ENCODE assay signal across 1 cellular context in the genomic region with DNA sequence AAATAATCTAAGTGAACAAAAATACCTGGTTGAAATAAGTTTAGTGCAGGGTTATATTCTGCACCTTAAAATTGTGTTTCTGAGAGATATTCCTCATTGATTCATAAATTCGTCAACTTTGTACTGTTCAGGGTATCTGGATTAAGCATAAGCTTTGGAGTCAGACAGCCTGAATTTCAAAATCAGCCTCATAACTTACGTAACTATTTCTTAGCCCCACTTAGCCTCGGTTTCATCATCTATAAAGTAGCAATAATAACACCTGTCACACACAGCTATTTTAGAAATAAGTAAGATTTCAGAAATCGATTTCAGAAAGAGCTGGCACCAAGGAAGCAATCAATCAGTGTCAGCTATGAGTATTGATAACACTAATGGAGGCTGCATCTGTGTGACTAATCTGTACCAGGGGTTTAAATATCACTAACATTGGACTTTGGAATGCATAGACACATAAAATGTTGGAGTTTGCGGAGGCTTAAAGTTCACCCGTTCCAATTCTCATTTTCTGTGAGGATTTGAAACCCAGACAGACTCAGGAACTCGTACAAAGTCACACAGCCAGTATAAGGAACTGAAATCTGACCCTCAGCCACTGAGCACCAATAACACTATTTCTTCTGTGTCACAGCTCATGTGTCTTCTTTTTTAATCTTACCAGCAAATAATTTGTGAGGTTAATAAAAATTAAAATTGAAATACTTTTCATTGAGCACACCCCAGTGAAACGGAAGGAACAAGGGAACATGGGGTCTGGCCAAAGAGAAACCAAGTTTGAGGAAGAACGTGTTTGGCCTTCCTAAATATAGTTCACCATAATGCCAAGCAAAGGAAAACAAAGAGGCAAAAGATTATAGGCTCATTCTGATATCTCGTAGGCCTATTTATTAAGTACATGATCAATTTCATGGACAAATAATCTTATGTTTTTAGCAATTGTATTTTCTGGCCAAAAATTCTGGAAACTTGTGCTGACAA.
TF ChIP-seq lines count a peak whose summit lies in the region.

No MANE protein-coding gene starts in this region.

TF ChIP-seq in GM12878, 131 proteins besides CTCF, POLR2A, EP300 and RAD21 (continued from another document and continues in another):
- TF ChIP-seq, protein P1, sequence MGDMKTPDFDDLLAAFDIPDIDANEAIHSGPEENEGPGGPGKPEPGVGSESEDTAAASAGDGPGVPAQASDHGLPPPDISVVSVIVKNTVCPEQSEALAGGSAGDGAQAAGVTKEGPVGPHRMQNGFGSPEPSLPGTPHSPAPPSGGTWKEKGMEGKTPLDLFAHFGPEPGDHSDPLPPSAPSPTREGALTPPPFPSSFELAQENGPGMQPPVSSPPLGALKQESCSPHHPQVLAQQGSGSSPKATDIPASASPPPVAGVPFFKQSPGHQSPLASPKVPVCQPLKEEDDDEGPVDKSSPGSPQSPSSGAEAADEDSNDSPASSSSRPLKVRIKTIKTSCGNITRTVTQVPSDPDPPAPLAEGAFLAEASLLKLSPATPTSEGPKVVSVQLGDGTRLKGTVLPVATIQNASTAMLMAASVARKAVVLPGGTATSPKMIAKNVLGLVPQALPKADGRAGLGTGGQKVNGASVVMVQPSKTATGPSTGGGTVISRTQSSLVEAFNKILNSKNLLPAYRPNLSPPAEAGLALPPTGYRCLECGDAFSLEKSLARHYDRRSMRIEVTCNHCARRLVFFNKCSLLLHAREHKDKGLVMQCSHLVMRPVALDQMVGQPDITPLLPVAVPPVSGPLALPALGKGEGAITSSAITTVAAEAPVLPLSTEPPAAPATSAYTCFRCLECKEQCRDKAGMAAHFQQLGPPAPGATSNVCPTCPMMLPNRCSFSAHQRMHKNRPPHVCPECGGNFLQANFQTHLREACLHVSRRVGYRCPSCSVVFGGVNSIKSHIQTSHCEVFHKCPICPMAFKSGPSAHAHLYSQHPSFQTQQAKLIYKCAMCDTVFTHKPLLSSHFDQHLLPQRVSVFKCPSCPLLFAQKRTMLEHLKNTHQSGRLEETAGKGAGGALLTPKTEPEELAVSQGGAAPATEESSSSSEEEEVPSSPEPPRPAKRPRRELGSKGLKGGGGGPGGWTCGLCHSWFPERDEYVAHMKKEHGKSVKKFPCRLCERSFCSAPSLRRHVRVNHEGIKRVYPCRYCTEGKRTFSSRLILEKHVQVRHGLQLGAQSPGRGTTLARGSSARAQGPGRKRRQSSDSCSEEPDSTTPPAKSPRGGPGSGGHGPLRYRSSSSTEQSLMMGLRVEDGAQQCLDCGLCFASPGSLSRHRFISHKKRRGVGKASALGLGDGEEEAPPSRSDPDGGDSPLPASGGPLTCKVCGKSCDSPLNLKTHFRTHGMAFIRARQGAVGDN (IDR thresholded peaks at IDR 0.05) = no peak
- TF ChIP-seq HDAC6 (IDR thresholded peaks at IDR 0.05; ENCODE audit: unreplicated experiment) (no peak), CREB1 (IDR thresholded peaks at IDR 0.05; ENCODE audit: low read depth) (0 out of 2 replicates have a peak, but pooled peaks have one; percentile 27), POLR2AphosphoS2 (IDR thresholded peaks at IDR 0.05; ENCODE audit: low read depth, low read length) (no peak), CBX5 (IDR thresholded peaks at IDR 0.05; ENCODE audit: low read depth) (no peak), TARDBP (IDR thresholded peaks at IDR 0.05; ENCODE audit: borderline replicate concordance) (no peak), ZNF217 (IDR thresholded peaks at IDR 0.05) (peak; percentile 81), MTA2 (IDR thresholded peaks at IDR 0.05; ENCODE audit: low read depth) (peak; percentile 51; the same call in 1 of the 2 replicates), MEF2B (IDR thresholded peaks at IDR 0.05; ENCODE audit: partially characterized antibody, poor library complexity, severe bottlenecking) (no peak), ZZZ3 (IDR thresholded peaks at IDR 0.05; ENCODE audit: control insufficient read depth, insufficient read length, low read depth) (no peak), TBL1XR1 (IDR thresholded peaks at IDR 0.05; ENCODE audit: low read depth, low read length) (no peak), RUNX3 (IDR thresholded peaks at IDR 0.05; ENCODE audit: low read length) (peak; percentile 22; the same call in 1 of the 2 replicates), PAX5 (IDR thresholded peaks at IDR 0.05; ENCODE audit: borderline replicate concordance, low read depth, low read length) (no peak), HDGF (IDR thresholded peaks at IDR 0.05) (no peak), BHLHE40 (IDR thresholded peaks at IDR 0.05; ENCODE audit: borderline replicate concordance in 1 of 2, low read depth in 2 of 2, low read length in 1 of 2) (peak; percentile 43 to 45; a peak in 1 of 4 replicates), RBBP5 (conservative IDR thresholded peaks at IDR 0.05) (no peak), BCL11A (IDR thresholded peaks at IDR 0.05; ENCODE audit: low read depth, low read length) (no peak), CEBPB (IDR thresholded peaks at IDR 0.05; ENCODE audit: borderline replicate concordance in 1 of 2, low read depth in 2 of 2, low read length in 2 of 2) (no peak), YBX1 (IDR thresholded peaks at IDR 0.05) (no peak), NFIC (IDR thresholded peaks at IDR 0.05; ENCODE audit: low read depth, low read length) (no peak), FOXK2 (IDR thresholded peaks at IDR 0.05) (no peak)
- TF ChIP-seq, protein P2, sequence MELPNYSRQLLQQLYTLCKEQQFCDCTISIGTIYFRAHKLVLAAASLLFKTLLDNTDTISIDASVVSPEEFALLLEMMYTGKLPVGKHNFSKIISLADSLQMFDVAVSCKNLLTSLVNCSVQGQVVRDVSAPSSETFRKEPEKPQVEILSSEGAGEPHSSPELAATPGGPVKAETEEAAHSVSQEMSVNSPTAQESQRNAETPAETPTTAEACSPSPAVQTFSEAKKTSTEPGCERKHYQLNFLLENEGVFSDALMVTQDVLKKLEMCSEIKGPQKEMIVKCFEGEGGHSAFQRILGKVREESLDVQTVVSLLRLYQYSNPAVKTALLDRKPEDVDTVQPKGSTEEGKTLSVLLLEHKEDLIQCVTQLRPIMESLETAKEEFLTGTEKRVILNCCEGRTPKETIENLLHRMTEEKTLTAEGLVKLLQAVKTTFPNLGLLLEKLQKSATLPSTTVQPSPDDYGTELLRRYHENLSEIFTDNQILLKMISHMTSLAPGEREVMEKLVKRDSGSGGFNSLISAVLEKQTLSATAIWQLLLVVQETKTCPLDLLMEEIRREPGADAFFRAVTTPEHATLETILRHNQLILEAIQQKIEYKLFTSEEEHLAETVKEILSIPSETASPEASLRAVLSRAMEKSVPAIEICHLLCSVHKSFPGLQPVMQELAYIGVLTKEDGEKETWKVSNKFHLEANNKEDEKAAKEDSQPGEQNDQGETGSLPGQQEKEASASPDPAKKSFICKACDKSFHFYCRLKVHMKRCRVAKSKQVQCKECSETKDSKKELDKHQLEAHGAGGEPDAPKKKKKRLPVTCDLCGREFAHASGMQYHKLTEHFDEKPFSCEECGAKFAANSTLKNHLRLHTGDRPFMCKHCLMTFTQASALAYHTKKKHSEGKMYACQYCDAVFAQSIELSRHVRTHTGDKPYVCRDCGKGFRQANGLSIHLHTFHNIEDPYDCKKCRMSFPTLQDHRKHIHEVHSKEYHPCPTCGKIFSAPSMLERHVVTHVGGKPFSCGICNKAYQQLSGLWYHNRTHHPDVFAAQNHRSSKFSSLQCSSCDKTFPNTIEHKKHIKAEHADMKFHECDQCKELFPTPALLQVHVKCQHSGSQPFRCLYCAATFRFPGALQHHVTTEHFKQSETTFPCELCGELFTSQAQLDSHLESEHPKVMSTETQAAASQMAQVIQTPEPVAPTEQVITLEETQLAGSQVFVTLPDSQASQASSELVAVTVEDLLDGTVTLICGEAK (IDR thresholded peaks at IDR 0.05; ENCODE audit: borderline replicate concordance) = no peak
- TF ChIP-seq, protein P3, sequence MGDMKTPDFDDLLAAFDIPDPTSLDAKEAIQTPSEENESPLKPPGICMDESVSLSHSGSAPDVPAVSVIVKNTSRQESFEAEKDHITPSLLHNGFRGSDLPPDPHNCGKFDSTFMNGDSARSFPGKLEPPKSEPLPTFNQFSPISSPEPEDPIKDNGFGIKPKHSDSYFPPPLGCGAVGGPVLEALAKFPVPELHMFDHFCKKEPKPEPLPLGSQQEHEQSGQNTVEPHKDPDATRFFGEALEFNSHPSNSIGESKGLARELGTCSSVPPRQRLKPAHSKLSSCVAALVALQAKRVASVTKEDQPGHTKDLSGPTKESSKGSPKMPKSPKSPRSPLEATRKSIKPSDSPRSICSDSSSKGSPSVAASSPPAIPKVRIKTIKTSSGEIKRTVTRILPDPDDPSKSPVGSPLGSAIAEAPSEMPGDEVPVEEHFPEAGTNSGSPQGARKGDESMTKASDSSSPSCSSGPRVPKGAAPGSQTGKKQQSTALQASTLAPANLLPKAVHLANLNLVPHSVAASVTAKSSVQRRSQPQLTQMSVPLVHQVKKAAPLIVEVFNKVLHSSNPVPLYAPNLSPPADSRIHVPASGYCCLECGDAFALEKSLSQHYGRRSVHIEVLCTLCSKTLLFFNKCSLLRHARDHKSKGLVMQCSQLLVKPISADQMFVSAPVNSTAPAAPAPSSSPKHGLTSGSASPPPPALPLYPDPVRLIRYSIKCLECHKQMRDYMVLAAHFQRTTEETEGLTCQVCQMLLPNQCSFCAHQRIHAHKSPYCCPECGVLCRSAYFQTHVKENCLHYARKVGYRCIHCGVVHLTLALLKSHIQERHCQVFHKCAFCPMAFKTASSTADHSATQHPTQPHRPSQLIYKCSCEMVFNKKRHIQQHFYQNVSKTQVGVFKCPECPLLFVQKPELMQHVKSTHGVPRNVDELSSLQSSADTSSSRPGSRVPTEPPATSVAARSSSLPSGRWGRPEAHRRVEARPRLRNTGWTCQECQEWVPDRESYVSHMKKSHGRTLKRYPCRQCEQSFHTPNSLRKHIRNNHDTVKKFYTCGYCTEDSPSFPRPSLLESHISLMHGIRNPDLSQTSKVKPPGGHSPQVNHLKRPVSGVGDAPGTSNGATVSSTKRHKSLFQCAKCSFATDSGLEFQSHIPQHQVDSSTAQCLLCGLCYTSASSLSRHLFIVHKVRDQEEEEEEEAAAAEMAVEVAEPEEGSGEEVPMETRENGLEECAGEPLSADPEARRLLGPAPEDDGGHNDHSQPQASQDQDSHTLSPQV (IDR thresholded peaks at IDR 0.05) = no peak
- TF ChIP-seq, protein P4, sequence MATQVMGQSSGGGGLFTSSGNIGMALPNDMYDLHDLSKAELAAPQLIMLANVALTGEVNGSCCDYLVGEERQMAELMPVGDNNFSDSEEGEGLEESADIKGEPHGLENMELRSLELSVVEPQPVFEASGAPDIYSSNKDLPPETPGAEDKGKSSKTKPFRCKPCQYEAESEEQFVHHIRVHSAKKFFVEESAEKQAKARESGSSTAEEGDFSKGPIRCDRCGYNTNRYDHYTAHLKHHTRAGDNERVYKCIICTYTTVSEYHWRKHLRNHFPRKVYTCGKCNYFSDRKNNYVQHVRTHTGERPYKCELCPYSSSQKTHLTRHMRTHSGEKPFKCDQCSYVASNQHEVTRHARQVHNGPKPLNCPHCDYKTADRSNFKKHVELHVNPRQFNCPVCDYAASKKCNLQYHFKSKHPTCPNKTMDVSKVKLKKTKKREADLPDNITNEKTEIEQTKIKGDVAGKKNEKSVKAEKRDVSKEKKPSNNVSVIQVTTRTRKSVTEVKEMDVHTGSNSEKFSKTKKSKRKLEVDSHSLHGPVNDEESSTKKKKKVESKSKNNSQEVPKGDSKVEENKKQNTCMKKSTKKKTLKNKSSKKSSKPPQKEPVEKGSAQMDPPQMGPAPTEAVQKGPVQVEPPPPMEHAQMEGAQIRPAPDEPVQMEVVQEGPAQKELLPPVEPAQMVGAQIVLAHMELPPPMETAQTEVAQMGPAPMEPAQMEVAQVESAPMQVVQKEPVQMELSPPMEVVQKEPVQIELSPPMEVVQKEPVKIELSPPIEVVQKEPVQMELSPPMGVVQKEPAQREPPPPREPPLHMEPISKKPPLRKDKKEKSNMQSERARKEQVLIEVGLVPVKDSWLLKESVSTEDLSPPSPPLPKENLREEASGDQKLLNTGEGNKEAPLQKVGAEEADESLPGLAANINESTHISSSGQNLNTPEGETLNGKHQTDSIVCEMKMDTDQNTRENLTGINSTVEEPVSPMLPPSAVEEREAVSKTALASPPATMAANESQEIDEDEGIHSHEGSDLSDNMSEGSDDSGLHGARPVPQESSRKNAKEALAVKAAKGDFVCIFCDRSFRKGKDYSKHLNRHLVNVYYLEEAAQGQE (IDR thresholded peaks at IDR 0.05; ENCODE audit: low read depth, low read length) = no peak
- TF ChIP-seq, protein P5, sequence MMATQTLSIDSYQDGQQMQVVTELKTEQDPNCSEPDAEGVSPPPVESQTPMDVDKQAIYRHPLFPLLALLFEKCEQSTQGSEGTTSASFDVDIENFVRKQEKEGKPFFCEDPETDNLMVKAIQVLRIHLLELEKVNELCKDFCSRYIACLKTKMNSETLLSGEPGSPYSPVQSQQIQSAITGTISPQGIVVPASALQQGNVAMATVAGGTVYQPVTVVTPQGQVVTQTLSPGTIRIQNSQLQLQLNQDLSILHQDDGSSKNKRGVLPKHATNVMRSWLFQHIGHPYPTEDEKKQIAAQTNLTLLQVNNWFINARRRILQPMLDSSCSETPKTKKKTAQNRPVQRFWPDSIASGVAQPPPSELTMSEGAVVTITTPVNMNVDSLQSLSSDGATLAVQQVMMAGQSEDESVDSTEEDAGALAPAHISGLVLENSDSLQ (IDR thresholded peaks at IDR 0.05) = peak; percentile 90
- TF ChIP-seq, protein P6, sequence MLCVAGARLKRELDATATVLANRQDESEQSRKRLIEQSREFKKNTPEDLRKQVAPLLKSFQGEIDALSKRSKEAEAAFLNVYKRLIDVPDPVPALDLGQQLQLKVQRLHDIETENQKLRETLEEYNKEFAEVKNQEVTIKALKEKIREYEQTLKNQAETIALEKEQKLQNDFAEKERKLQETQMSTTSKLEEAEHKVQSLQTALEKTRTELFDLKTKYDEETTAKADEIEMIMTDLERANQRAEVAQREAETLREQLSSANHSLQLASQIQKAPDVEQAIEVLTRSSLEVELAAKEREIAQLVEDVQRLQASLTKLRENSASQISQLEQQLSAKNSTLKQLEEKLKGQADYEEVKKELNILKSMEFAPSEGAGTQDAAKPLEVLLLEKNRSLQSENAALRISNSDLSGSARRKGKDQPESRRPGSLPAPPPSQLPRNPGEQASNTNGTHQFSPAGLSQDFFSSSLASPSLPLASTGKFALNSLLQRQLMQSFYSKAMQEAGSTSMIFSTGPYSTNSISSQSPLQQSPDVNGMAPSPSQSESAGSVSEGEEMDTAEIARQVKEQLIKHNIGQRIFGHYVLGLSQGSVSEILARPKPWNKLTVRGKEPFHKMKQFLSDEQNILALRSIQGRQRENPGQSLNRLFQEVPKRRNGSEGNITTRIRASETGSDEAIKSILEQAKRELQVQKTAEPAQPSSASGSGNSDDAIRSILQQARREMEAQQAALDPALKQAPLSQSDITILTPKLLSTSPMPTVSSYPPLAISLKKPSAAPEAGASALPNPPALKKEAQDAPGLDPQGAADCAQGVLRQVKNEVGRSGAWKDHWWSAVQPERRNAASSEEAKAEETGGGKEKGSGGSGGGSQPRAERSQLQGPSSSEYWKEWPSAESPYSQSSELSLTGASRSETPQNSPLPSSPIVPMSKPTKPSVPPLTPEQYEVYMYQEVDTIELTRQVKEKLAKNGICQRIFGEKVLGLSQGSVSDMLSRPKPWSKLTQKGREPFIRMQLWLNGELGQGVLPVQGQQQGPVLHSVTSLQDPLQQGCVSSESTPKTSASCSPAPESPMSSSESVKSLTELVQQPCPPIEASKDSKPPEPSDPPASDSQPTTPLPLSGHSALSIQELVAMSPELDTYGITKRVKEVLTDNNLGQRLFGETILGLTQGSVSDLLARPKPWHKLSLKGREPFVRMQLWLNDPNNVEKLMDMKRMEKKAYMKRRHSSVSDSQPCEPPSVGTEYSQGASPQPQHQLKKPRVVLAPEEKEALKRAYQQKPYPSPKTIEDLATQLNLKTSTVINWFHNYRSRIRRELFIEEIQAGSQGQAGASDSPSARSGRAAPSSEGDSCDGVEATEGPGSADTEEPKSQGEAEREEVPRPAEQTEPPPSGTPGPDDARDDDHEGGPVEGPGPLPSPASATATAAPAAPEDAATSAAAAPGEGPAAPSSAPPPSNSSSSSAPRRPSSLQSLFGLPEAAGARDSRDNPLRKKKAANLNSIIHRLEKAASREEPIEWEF (IDR thresholded peaks at IDR 0.05; ENCODE audit: insufficient replicate concordance, low read depth, low read length) = peak; percentile 91
